ENCODE assay signal across 8 cellular contexts in the genomic region with DNA sequence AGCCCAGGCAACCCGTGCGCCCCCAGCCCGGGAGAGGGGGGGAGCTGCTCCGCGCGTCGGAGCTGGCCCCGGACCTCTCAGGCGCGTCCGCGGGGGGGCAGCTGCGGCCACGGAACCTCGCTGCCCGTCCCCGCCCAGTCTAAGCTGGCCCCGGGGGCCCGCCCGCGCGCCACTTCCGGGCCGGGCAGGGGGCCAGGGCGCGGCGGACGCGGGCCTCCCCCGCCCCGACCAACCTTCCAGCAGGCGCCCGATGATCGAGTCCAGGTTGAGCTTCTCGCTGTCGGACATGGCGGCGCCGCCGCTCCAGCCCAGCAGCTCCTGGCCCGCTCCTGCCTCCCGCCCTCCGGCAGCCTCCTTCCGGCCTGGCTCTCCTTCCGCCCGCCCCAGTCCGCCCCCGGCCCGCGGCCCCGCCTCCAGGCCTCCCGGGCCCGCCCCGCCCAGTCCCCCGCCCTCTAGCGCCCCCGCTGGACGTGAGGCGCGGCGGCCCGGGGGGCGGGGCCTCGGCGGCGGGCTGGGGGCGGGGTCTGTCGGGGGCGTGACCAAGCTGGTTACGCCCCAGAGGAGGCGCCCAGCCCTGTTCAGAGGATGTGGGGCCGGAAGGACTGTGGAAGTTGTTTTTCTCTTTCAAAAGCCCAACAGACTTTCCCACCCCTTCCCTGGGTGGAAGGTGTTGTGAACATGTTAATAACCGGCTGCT. TPM values are rescaled to one million over a fixed set of nuclear protein-coding genes. Genes with fewer than 3 reads are reported as not detected.
A peak's percentile ranks its signal among the peaks of the same experiment; 100 is the strongest.
DNase-seq lines count a peak whose midpoint lies in the region; ATAC-seq and TF ChIP-seq lines count a peak whose summit lies in the region.

A gene (minus strand): TSS at position 364 of the 697 bp plus-strand sequence. CDS start 76 bp downstream, at position 288.

- peak within 1 kb of the TSS; percentile 91 to 99 for H3K27ac ChIP-seq in coronary artery

- intact Hi-C loops in activated CD4-positive, alpha-beta T cell treated with anti-CD3 and anti-CD28 coated beads, Interleukin-2, amount 10 ng/mL, durations not matched to agents 24 days and 14 days (cut with micrococcal nuclease): loop anchor here (1.0 to 5.0 kb wide), 8 partner anchors 9 to 406 kb away; a partner anchor contains a TSS

- H3K9me3 Mint-ChIP-seq in activated CD4-positive, alpha-beta T cell treated with anti-CD3 and anti-CD28 coated beads, Interleukin-2, amount 10 ng/mL, durations not matched to agents 24 days and 14 days: no peaks in the 10 kb centered on the region

- H3K27me3 ChIP-seq in BE2C: no peaks in the 10 kb centered on the region

- H3K36me3 ChIP-seq in BE2C: peaks cover 28% of the 10 kb centered on the region

- TF ChIP-seq CTCF in BE2C (IDR thresholded peaks at IDR 0.05; ENCODE audit: low read depth, low read length) (no peak), coronary artery (IDR thresholded peaks at IDR 0.05) (peak; percentile 47)

- peak within 1 kb of the TSS; percentile 91 for H3K4me3 Mint-ChIP-seq in activated CD4-positive, alpha-beta T cell treated with anti-CD3 and anti-CD28 coated beads, Interleukin-2, amount 10 ng/mL, durations not matched to agents 24 days and 14 days

- H3K9me3 ChIP-seq in BE2C: no peaks in the 10 kb centered on the region

- peaks cover 45% of the 10 kb centered on the region for H3K4me1 Mint-ChIP-seq in activated CD4-positive, alpha-beta T cell treated with anti-CD3 and anti-CD28 coated beads, Interleukin-2, amount 10 ng/mL, durations not matched to agents 24 days and 14 days

- H3K27ac Mint-ChIP-seq in activated CD4-positive, alpha-beta T cell treated with anti-CD3 and anti-CD28 coated beads, Interleukin-2, amount 10 ng/mL, durations not matched to agents 24 days and 14 days: peak within 1 kb of the TSS; percentile 87

- H3K4me3 ChIP-seq in BE2C (ENCODE audit: low read depth, low read length): peak within 1 kb of the TSS; percentile 73
- H3K4me3 ChIP-seq in coronary artery: peak within 1 kb of the TSS; percentile 94

- ATAC-seq in HG03439 (IDR thresholded peaks at IDR 0.05; ENCODE audit: unreplicated experiment): peak; percentile 61

- H3K4me1 ChIP-seq in BE2C: peaks cover 12% of the 10 kb centered on the region

- DNase-seq in BE2C (peak; percentile 97), GM19238 (ENCODE audit: insufficient read length, low spot score) (peak; percentile 98), NCI-H69 (lab: John Stamatoyannopoulos, UW) (peak; percentile 95), coronary artery (ENCODE audit: low spot score) (peak; percentile 93), left kidney (ENCODE audit: low read depth, low spot score) (peak; percentile 96)
- DNase-seq in activated CD4-positive, alpha-beta T cell treated with anti-CD3 and anti-CD28 coated beads, Interleukin-2, amount 10 ng/mL, durations not matched to agents 24 days and 14 days: peak; percentile 96
- peak; percentile 89 for DNase-seq in stimulated activated CD4-positive, alpha-beta T cell treated with anti-CD3 and anti-CD28 coated beads, Interleukin-1b, Interleukin-23, amount 100 ng/mL, for 48 hours

- no peaks in the 10 kb centered on the region for H3K27me3 Mint-ChIP-seq in activated CD4-positive, alpha-beta T cell treated with anti-CD3 and anti-CD28 coated beads, Interleukin-2, amount 10 ng/mL, durations not matched to agents 24 days and 14 days

- peaks cover 49% of the 10 kb centered on the region for H3K36me3 Mint-ChIP-seq in activated CD4-positive, alpha-beta T cell treated with anti-CD3 and anti-CD28 coated beads, Interleukin-2, amount 10 ng/mL, durations not matched to agents 24 days and 14 days (ENCODE audit: low read depth)

RNA-seq across cellular contexts. Expression of the gene that starts here (rescaled TPM):
- 497 TPM for polyA plus RNA-seq in BE2C (2012; ENCODE audit: insufficient read depth, insufficient read length, low read depth)
- total RNA-seq in activated CD4-positive, alpha-beta T cell treated with anti-CD3 and anti-CD28 coated beads, Interleukin-2, amount 10 ng/mL, durations not matched to agents 24 days and 14 days: 251 and 252 TPM in 2 replicates

Comparison
In these comparisons a context has a peak if more than half of its experiments do, and no peak if none do; other contexts are left out.
1. Peak in every context shown above with its lines: DNase-seq, ATAC-seq, H3K4me3 ChIP-seq and H3K27ac ChIP-seq.